Comparison of ENCODE assay signal across 21 cellular contexts in genomic region chr15:95995375-95996168, GRCh38.
DNase-seq lines count a peak whose midpoint lies in the region; ATAC-seq and TF ChIP-seq lines count a peak whose summit lies in the region.
"Had no signal": no experiment of that assay in that cellular context is flagged by ENCODE, and none has a peak within 500 bp of the region (broad histone marks: within the 10 kb centered on the region; RNA-seq: fewer than 3 reads in every experiment).

No MANE protein-coding gene starts in this region.

- DNase-seq in EH (ENCODE audit: low read depth) (peak; percentile 33), LHCN-M2 (ENCODE audit: low read depth) (peak; percentile 35), dedifferentiated amniotic fluid mesenchymal stem cell (ENCODE audit: extremely low spot score) (peak; percentile 20), kidney tubule cell (ENCODE audit: low spot score) (peak; percentile 39), psoas muscle (no peak), activated T-cell treated with anti-CD3 and anti-CD28 coated beads for 4 hours (no peak), NOMO-1 treated with DMSO at 0.1 percent for 48 hours (lab: John Stamatoyannopoulos, UW; ENCODE audit: unreplicated experiment) (no peak), omental fat pad (ENCODE audit: low spot score) (no peak)
- DNase-seq: AML-193; aorta; colonic mucosa; Karpas-422; lower lobe of right lung; naive B cell; NCI-H1417 treated with DMSO at 0.1 percent for 48 hours; RPMI8226; stimulated activated CD4-positive, alpha-beta T cell treated with anti-CD3 and anti-CD28 coated beads, Interleukin-4, amount 100 ng/mL, for 24 hours; SW 1271; uterus had no signal

- intact Hi-C loops in psoas muscle (cut with DNase I) = no loop called here

- ATAC-seq in psoas muscle (no peak), omental fat pad (ENCODE audit: low FRiP score) (no peak)
- ATAC-seq: lower lobe of right lung had no signal

- H3K4me3 ChIP-seq in psoas muscle = no peak overlapping the region
- H3K4me3 ChIP-seq: colonic mucosa, lower lobe of right lung, skin epidermis, uterus had no signal

- H3K9me3 ChIP-seq in psoas muscle = no peaks in the 10 kb centered on the region
- H3K9me3 ChIP-seq: colonic mucosa, lower lobe of right lung, uterus had no signal

- TF ChIP-seq CTCF in psoas muscle (IDR thresholded peaks at IDR 0.05) = no peak
- no peak for TF ChIP-seq CTCF in omental fat pad (IDR thresholded peaks at IDR 0.05)

- no peaks in the 10 kb centered on the region for H3K27me3 ChIP-seq in psoas muscle (ENCODE audit: insufficient read depth in 3 of 3, low read length in 2 of 3)
- H3K27me3 ChIP-seq: colonic mucosa, uterus had no signal

- H3K27ac ChIP-seq in psoas muscle = no peak overlapping the region
- H3K27ac ChIP-seq: colonic mucosa, lower lobe of right lung, parathyroid adenoma, skin epidermis, uterus had no signal

- no peaks in the 10 kb centered on the region for H3K4me1 ChIP-seq in psoas muscle
- H3K4me1 ChIP-seq: colonic mucosa, lower lobe of right lung, uterus had no signal

- WGBS in psoas muscle, 3 donors = 88 to 92% (median 89%) methylated on average over 5 of the region's 5 CpGs

- H3K36me3 ChIP-seq in psoas muscle (ENCODE audit: insufficient read depth in 1 of 2, low read depth in 1 of 2) = no peaks in the 10 kb centered on the region
- H3K36me3 ChIP-seq: colonic mucosa, lower lobe of right lung, uterus had no signal

Comparison
In these comparisons a context has a peak if more than half of its experiments do, and no peak if none do; other contexts are left out.
1. DNase-seq: peak in EH (single experiment), LHCN-M2 (single experiment), dedifferentiated amniotic fluid mesenchymal stem cell (single experiment) and kidney tubule cell (single experiment); none in psoas muscle (0 of 2), activated T-cell treated with anti-CD3 and anti-CD28 coated beads for 4 hours (single experiment), NOMO-1 treated with DMSO at 0.1 percent for 48 hours (single experiment) and omental fat pad (single experiment).